ENCODE assay signal across 1 cellular context in the genomic region with DNA sequence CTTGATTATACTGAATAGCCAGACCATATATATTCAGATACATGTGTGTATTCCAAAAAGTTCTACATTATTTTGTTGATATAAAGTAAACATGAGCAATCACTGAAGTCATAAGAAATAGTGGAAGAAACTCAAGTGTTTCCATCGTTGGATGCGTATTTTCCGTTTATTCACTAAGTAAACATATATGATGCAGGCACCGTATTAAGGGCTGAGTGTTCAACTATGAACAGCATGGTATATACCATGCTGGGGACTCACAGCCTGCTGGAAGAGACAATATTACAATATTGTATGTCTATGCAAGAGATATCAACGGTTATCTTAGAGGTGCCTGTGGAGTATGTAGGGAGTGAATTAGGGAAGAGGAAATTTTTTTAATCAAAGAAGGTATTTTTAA.
TF ChIP-seq lines count a peak whose summit lies in the region.

No MANE protein-coding gene starts in this region.

TF ChIP-seq in K562, 482 proteins besides CTCF, POLR2A, EP300 and RAD21 (continued from another document):
- TF ChIP-seq ZNF407 (IDR thresholded peaks at IDR 0.05; ENCODE audit: low read depth) (no peak), ZNF717 (CRISPR knock-in tag; IDR thresholded peaks at IDR 0.05) (no peak), ZNF75A (CRISPR knock-in tag; IDR thresholded peaks at IDR 0.05) (no peak), FOXA3 (CRISPR knock-in tag; conservative IDR thresholded peaks at IDR 0.05 in 1 of 2, IDR thresholded peaks at IDR 0.05 in 1 of 2) (peak in 1 of 2 experiments; percentile 34; a peak in 1 of 4 replicates), PHB (CRISPR knock-in tag; IDR thresholded peaks at IDR 0.05) (no peak), TSC22D4 (tag; IDR thresholded peaks at IDR 0.05) (no peak), ZNF282 (CRISPR knock-in tag; IDR thresholded peaks at IDR 0.05) (no peak)
